ENCODE assay signal across 8 cellular contexts in genomic region chr10:113977174-113977573, GRCh38.
"Had no signal": no experiment of that assay in that cellular context is flagged by ENCODE, and none has a peak within 500 bp of the region (broad histone marks: within the 10 kb centered on the region; RNA-seq: fewer than 3 reads in every experiment).

No MANE protein-coding gene starts in this region.

- H3K27ac ChIP-seq: GM23248, HL-60 had no signal

- H2AFZ ChIP-seq: GM23248 had no signal

- ATAC-seq: HCT116 had no signal

- DNase-seq: GM23248, GOT3, H7, HFFc6, KG1 had no signal

- H3K4me1 ChIP-seq: HAP-1 had no signal

- H3K4me3 ChIP-seq: GM23248, HAP-1 had no signal

- H3K36me3 ChIP-seq: HAP-1 had no signal

- H3K9ac ChIP-seq: GM23248 had no signal

- H3K9me3 ChIP-seq: HAP-1 had no signal
